8 cellular contexts compared by ENCODE assay signal in genomic region chr3:45596290-45596791, GRCh38. TPM values are rescaled to one million over a fixed set of nuclear protein-coding genes. Genes with fewer than 3 reads are reported as not detected.
DNase-seq lines count a peak whose midpoint lies in the region; ATAC-seq and TF ChIP-seq lines count a peak whose summit lies in the region.

No MANE protein-coding gene starts in this region.

- H3K27ac ChIP-seq in cardiac muscle cell: no peak overlapping the region
- H3K27ac ChIP-seq in right cardiac atrium (ENCODE audit: low read length): peak overlapping the region; percentile 19
- peak overlapping the region; percentile 94 to 97 for H3K27ac ChIP-seq in thoracic aorta

- H3K27me3 ChIP-seq in cardiac muscle cell (no peaks in the 10 kb centered on the region), right cardiac atrium (ENCODE audit: control insufficient read depth, insufficient read depth) (no peaks in the 10 kb centered on the region), thoracic aorta (replicated peaks; ENCODE audit: insufficient read depth) (no peaks in the 10 kb centered on the region)

- ATAC-seq in Right ventricle myocardium superior (ENCODE audit: poor library complexity): no peak
- ATAC-seq in HG02885 (IDR thresholded peaks at IDR 0.05; ENCODE audit: poor library complexity, unreplicated experiment): peak; percentile 47
- ATAC-seq in right cardiac atrium: no peak
- ATAC-seq in thoracic aorta (ENCODE audit: insufficient number of reproducible peaks, low FRiP score, low read depth): no peak

- intact Hi-C loops in Right ventricle myocardium superior (cut with DNase I): no loop called here
- intact Hi-C loops in right cardiac atrium (cut with DNase I): loop anchor here in 2 of 4 donors (5.0 to 10.0 kb wide), 2 partner anchors 61 to 82 kb away; no protein-coding TSS in a partner anchor

- TF ChIP-seq CTCF in cardiac muscle cell (IDR thresholded peaks at IDR 0.05; ENCODE audit: low read depth, low read length): no peak
- TF ChIP-seq CTCF in thoracic aorta (IDR thresholded peaks at IDR 0.05): no peak

- DNase-seq in cardiac muscle cell (ENCODE audit: low read depth in 1 of 2, low spot score in 1 of 2) (no peak), Right ventricle myocardium superior (no peak), SIG-M5 treated with dmso at 0.1 percent for 504 hours (lab: John Stamatoyannopoulos, UW; ENCODE audit: unreplicated experiment) (peak; percentile 93), right cardiac atrium (no peak), thoracic aorta (ENCODE audit: low spot score) (no peak), DMS153 (lab: John Stamatoyannopoulos, UW) (no peak)
- no peak for DNase-seq in activated effector memory CD4-positive, alpha-beta T cell treated with anti-CD3 and anti-CD28 coated beads, Interleukin-2, amount 50 U/mL, for 16 hours

- H3K9me3 ChIP-seq in cardiac muscle cell (ENCODE audit: low read depth): no peaks in the 10 kb centered on the region
- H3K9me3 ChIP-seq in right cardiac atrium (ENCODE audit: control insufficient read depth, low read length): no peaks in the 10 kb centered on the region
- no peaks in the 10 kb centered on the region for H3K9me3 ChIP-seq in thoracic aorta

- 74% methylated on average over 4 of the region's 4 CpGs for WGBS in right cardiac atrium

- H3K36me3 ChIP-seq in cardiac muscle cell (no peaks in the 10 kb centered on the region), thoracic aorta (no peaks in the 10 kb centered on the region)

- H3K4me1 ChIP-seq in cardiac muscle cell (ENCODE audit: low read depth) (peaks cover 17% of the 10 kb centered on the region), right cardiac atrium (ENCODE audit: control insufficient read depth, insufficient read depth, low read length) (peaks cover 31% of the 10 kb centered on the region), thoracic aorta (ENCODE audit: control insufficient read depth in 1 of 2, low read depth in 2 of 2) (peaks cover 49 to 80% of the 10 kb centered on the region in 2 donors)

- H3K4me3 ChIP-seq in cardiac muscle cell: peak overlapping the region; percentile 6
- peak overlapping the region; percentile 4 for H3K4me3 ChIP-seq in right cardiac atrium (ENCODE audit: low read length)
- H3K4me3 ChIP-seq in thoracic aorta: peak overlapping the region; percentile 89

RNA-seq across cellular contexts. Expression of gene LIMD1, which starts 1.8 kb away (rescaled TPM):
- 24.6 and 44.0 TPM in 2 replicates for total RNA-seq in cardiac muscle cell
- 19.4 and 30.3 TPM in 2 replicates for polyA plus RNA-seq in cardiac muscle cell
- total RNA-seq in Right ventricle myocardium superior: 31.9 TPM
- 10 to 100 TPM; 18.6 to 25.4 (median 22.2) TPM for total RNA-seq in right cardiac atrium
- 8.7 TPM for polyA plus RNA-seq in right cardiac atrium
- total RNA-seq in thoracic aorta: 10 to 100 TPM; 32.5 to 42.6 TPM

Comparison
In these comparisons a context has a peak if more than half of its experiments do, and no peak if none do; other contexts are left out.
1. H3K4me3 ChIP-seq: peak in every context shown above with its lines; median percentile 89 in thoracic aorta; 6 in cardiac muscle cell; 4 in right cardiac atrium.